2 cellular contexts compared by ENCODE assay signal in genomic region chr10:70784476-70784875, GRCh38.
A peak's percentile ranks its signal among the peaks of the same experiment; 100 is the strongest.
TF ChIP-seq lines count a peak whose summit lies in the region.

No MANE protein-coding gene starts in this region.

TF ChIP-seq in IMR-90, 13 proteins besides CTCF, POLR2A, EP300 and RAD21:
- TF ChIP-seq CEBPB (IDR thresholded peaks at IDR 0.05; ENCODE audit: low read depth, low read length) (no peak), FOS (IDR thresholded peaks at IDR 0.05; ENCODE audit: low read depth, low read length) (no peak), MAZ (IDR thresholded peaks at IDR 0.05; ENCODE audit: borderline replicate concordance, low read depth, low read length) (no peak), RCOR1 (IDR thresholded peaks at IDR 0.05; ENCODE audit: insufficient replicate concordance, low read length) (no peak), BHLHE40 (IDR thresholded peaks at IDR 0.05; ENCODE audit: low read depth, low read length) (no peak), RFX5 (IDR thresholded peaks at IDR 0.05; ENCODE audit: low read depth, low read length) (no peak), SMC3 (IDR thresholded peaks at IDR 0.05; ENCODE audit: low read depth, low read length) (no peak), MXI1 (IDR thresholded peaks at IDR 0.05; ENCODE audit: borderline replicate concordance, low read depth, low read length) (no peak), MAFK (IDR thresholded peaks at IDR 0.05; ENCODE audit: low read depth, low read length) (no peak)

TF ChIP-seq in K562, 482 proteins besides CTCF, POLR2A, EP300 and RAD21:
- TF ChIP-seq FOSL1 (tag; conservative IDR thresholded peaks at IDR 0.05) (0 out of 2 replicates have a peak, but pooled peaks have one; percentile 53), ARNT (IDR thresholded peaks at IDR 0.05) (0 out of 4 replicates have a peak, but pooled peaks of 1 of the 2 experiments have one; percentile 36), CTBP1 (IDR thresholded peaks at IDR 0.05; ENCODE audit: borderline replicate concordance) (no peak)
